16 cellular contexts compared by ENCODE assay signal in the genomic region with DNA sequence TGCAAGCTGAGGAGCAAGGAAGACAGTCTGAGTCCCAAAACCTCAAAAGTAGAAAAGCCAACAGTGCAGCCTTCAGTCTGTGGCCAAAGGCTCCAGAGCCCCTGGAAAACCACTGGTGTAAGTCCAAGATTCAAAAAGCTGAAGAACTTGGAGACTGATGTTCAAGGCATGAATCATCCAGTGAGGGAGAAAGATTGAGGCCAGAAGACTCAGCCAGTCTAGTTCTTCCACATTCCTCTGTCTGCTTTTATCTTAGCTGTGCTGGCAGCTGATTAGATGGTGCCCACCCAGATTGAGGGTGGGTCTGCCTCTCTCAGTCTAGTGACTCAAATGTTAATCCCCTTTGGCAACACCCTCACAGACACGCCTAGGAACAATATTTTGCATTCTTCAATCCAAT. TPM values are rescaled to one million over a fixed set of nuclear protein-coding genes. Genes with fewer than 3 reads are reported as not detected.
DNase-seq lines count a peak whose midpoint lies in the region; ATAC-seq and TF ChIP-seq lines count a peak whose summit lies in the region.
"Had no signal": no experiment of that assay in that cellular context is flagged by ENCODE, and none has a peak within 500 bp of the region (broad histone marks: within the 10 kb centered on the region; RNA-seq: fewer than 3 reads in every experiment).

No MANE protein-coding gene starts in this region.

- no peaks in the 10 kb centered on the region for H3K27me3 ChIP-seq in RWPE2 (ENCODE audit: insufficient read depth, poor library complexity, severe bottlenecking)

- ATAC-seq in RWPE2 (ENCODE audit: low read depth) (peak; percentile 93), HG03135 (IDR thresholded peaks at IDR 0.05; ENCODE audit: unreplicated experiment) (no peak)
- ATAC-seq: natural killer cell had no signal

- DNase-seq in ELR (ENCODE audit: low read depth) (peak; percentile 21), RWPE2 (ENCODE audit: low spot score) (no peak), fibroblast of mammary gland (ENCODE audit: low read depth) (peak; percentile 51), renal cortical epithelial cell (ENCODE audit: low read depth) (peak; percentile 40), NCI-H1417 treated with DMSO at 0.1 percent for 48 hours (lab: John Stamatoyannopoulos, UW) (no peak)
- no peak for DNase-seq in activated CD8-positive, alpha-beta memory T cell treated with anti-CD3 and anti-CD28 coated beads for 24 hours
- no peak for DNase-seq in activated CD4-positive, alpha-beta T cell treated with anti-CD3 and anti-CD28 coated beads for 4 hours
- DNase-seq: activated B cell treated with CpG ODN at 0.5 μM for 24 hours, HCEC 1CT, natural killer cell, NCI-H187 treated with DMSO at 0.1 percent for 48 hours, NCI-H446, SIG-M5, T-helper 2 cell had no signal

- TF ChIP-seq CTCF in RWPE2 (IDR thresholded peaks at IDR 0.05; ENCODE audit: poor library complexity, severe bottlenecking) (peak; percentile 7), fibroblast of mammary gland (conservative IDR thresholded peaks at IDR 0.05; ENCODE audit: control insufficient read depth, insufficient read depth, low read depth, low read length) (no peak)

- H3K9me3 ChIP-seq in RWPE2 (ENCODE audit: severe bottlenecking), result no peaks in the 10 kb centered on the region

- H3K27ac ChIP-seq in RWPE2 (ENCODE audit: poor library complexity, severe bottlenecking), result peak overlapping the region; percentile 61

- no peaks in the 10 kb centered on the region for H3K36me3 ChIP-seq in RWPE2 (ENCODE audit: low read depth)

- peaks cover 26% of the 10 kb centered on the region for H3K4me1 ChIP-seq in RWPE2 (ENCODE audit: insufficient read depth, poor library complexity, severe bottlenecking)

- no peak overlapping the region for H3K4me3 ChIP-seq in RWPE2 (ENCODE audit: severe bottlenecking)
- no peak overlapping the region for H3K4me3 ChIP-seq in fibroblast of mammary gland (ENCODE audit: control insufficient read depth, low read depth, low read length)
- H3K4me3 ChIP-seq: lung had no signal

RNA-seq across cellular contexts. Expression of a gene that starts 20.1 kb away (rescaled TPM):
- 13.9 and 18.7 TPM in 2 replicates for total RNA-seq in renal cortical epithelial cell

Comparison
In these comparisons a context has a peak if more than half of its experiments do, and no peak if none do; other contexts are left out.
1. DNase-seq: peak in ELR (single experiment), fibroblast of mammary gland (single experiment) and renal cortical epithelial cell (single experiment); none in RWPE2 (single experiment), NCI-H1417 treated with DMSO at 0.1 percent for 48 hours (single experiment), activated CD8-positive, alpha-beta memory T cell treated with anti-CD3 and anti-CD28 coated beads for 24 hours (single experiment) and activated CD4-positive, alpha-beta T cell treated with anti-CD3 and anti-CD28 coated beads for 4 hours (0 of 2).